22 cellular contexts compared by ENCODE assay signal in the genomic region with DNA sequence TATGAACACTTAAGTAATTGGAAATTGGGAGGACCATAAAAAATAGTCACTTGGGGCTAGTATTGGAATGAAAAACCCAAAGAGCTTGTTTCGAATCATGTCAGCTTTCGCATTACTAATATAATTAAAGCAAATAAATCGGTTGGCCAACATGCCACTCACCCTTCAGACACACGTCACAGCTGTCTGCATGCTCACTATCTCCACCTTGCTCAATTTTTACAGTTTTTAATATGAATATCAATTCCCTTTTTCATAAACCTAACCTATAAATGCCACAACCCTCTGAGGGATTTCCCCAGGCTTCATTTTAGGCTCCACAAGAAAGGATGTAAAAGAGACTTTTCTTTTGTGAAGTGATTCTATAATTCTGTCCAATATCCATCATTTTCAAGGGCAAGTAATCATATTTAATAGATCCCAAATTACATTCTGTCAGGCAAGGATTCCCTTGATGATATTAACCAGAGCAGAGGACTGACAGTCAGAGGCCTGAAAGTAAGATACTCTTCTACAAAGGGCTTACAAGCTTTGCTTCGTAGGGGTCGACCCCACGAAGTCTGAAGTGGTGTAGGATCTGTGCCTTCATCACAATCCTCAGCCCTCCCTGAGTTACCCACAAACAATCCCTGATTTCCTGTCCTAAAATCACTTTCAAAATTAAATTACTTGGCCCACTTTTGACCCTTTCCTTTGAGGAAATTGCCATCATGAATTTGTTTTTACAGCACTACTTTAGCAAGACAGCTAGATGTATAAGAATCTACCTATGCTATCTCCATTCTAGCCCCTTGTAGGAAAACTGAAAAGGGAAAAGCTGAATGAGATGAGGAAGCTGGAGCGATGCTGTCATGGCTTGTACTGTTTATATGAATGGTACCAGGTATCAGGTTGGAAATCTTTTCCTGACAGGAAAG. TPM values are rescaled to one million over a fixed set of nuclear protein-coding genes. Genes with fewer than 3 reads are reported as not detected.
A peak's percentile ranks its signal among the peaks of the same experiment; 100 is the strongest.
DNase-seq lines count a peak whose midpoint lies in the region; ATAC-seq, FAIRE-seq and TF ChIP-seq lines count a peak whose summit lies in the region.
"Had no signal": no experiment of that assay in that cellular context is flagged by ENCODE, and none has a peak within 500 bp of the region (broad histone marks: within the 10 kb centered on the region; RNA-seq: fewer than 3 reads in every experiment).

No MANE protein-coding gene starts in this region.

- no peak overlapping the region for H3K4me3 Mint-ChIP-seq in stimulated activated memory B cell treated with anti-CD40 and anti-IgM and Interleukin-4, amounts not matched to agents 10 μg/mL and 1 μg/mL and 100 μg/mL, for 72 hours
- H3K4me3 Mint-ChIP-seq in CD8-positive, alpha-beta memory T cell = no peak overlapping the region
- H3K4me3 Mint-ChIP-seq: CD4-positive, CD25-positive, alpha-beta regulatory T cell; T-helper 2 cell treated with Interferon-gamma antibody and Interleukin-4, amounts not matched to agents 5 μg/mL and 100 μg/mL, for 36 hours had no signal

- no peak for TF ChIP-seq RAD21 in K562 (CRISPR knock-in tag; conservative IDR thresholded peaks at IDR 0.05 in 1 of 2, IDR thresholded peaks at IDR 0.05 in 1 of 2)

- DNase-seq in NCI-H2227 (lab: John Stamatoyannopoulos, UW; ENCODE audit: unreplicated experiment) = peak; percentile 54
- no peak for DNase-seq in K562 (ENCODE audit: extremely low read depth in 1 of 4, low spot score in 3 of 4)
- no peak for DNase-seq in stimulated activated CD4-positive, alpha-beta T cell treated with anti-CD3 and anti-CD28 coated beads, Interleukin-2, amount 100 ng/mL, for 48 hours
- DNase-seq in CD8-positive, alpha-beta memory T cell = no peak
- no peak for DNase-seq in KG1 (lab: John Stamatoyannopoulos, UW)
- no peak for DNase-seq in mammary epithelial cell
- DNase-seq: ACHN; CD4-positive, CD25-positive, alpha-beta regulatory T cell; DMS53; Kasumi-1; MM.1S; NCI-H1105 treated with DMSO at 0.1 percent for 48 hours; NCI-H187; NCI-H748 treated with DMSO at 0.1 percent for 48 hours; PC-3; SJCRH30 had no signal

- H3K9ac ChIP-seq in K562 (ENCODE audit: insufficient read depth in 1 of 2, low read depth in 2 of 2, low read length in 2 of 2) (no peak overlapping the region), mammary epithelial cell (ENCODE audit: insufficient read depth, low read length) (no peak overlapping the region)

- H3K27ac Mint-ChIP-seq in stimulated activated memory B cell treated with anti-CD40 and anti-IgM and Interleukin-4, amounts not matched to agents 10 μg/mL and 1 μg/mL and 100 μg/mL, for 72 hours = no peak overlapping the region
- H3K27ac Mint-ChIP-seq in CD8-positive, alpha-beta memory T cell = no peak overlapping the region
- H3K27ac Mint-ChIP-seq: CD4-positive, CD25-positive, alpha-beta regulatory T cell; T-helper 2 cell treated with Interferon-gamma antibody and Interleukin-4, amounts not matched to agents 5 μg/mL and 100 μg/mL, for 36 hours had no signal

- no peaks in the 10 kb centered on the region for H3K27me3 Mint-ChIP-seq in stimulated activated memory B cell treated with anti-CD40 and anti-IgM and Interleukin-4, amounts not matched to agents 10 μg/mL and 1 μg/mL and 100 μg/mL, for 72 hours
- peaks cover 0 to 8% of the 10 kb centered on the region in 2 donors for H3K27me3 Mint-ChIP-seq in CD8-positive, alpha-beta memory T cell

- intact Hi-C loops in K562 (cut with micrococcal nuclease) = no loop called here
- intact Hi-C loops in mammary epithelial cell (cut with micrococcal nuclease) = no loop called here

- peak overlapping the region; percentile 59 for H2AFZ ChIP-seq in K562 (ENCODE audit: low read depth, low read length)
- H2AFZ ChIP-seq in mammary epithelial cell (ENCODE audit: low read depth, low read length) = no peak overlapping the region

- H3K27ac ChIP-seq in K562 (ENCODE audit: extremely low read depth, low read depth, low read length) (no peak overlapping the region), mammary epithelial cell (ENCODE audit: insufficient read depth, low read depth, low read length) (no peak overlapping the region)
- no peak overlapping the region for H3K27ac ChIP-seq in CD8-positive, alpha-beta memory T cell (ENCODE audit: low read depth, low read length)
- H3K27ac ChIP-seq: SJCRH30 had no signal

- H3K4me1 Mint-ChIP-seq in stimulated activated memory B cell treated with anti-CD40 and anti-IgM and Interleukin-4, amounts not matched to agents 10 μg/mL and 1 μg/mL and 100 μg/mL, for 72 hours = peaks cover 10% of the 10 kb centered on the region
- no peaks in the 10 kb centered on the region for H3K4me1 Mint-ChIP-seq in CD8-positive, alpha-beta memory T cell

- dilution Hi-C loops in mammary epithelial cell (cut with HindIII; ENCODE audit: low sequenced_read_pairs) = no loop called here

- 52% methylated on average over 8 of the region's 8 CpGs for WGBS in K562 (ENCODE audit: insufficient coverage, low coverage, missing lambda C conversion rate)
- WGBS in mammary epithelial cell (ENCODE audit: low coverage, missing lambda C conversion rate) = 80% methylated on average over 8 of the region's 8 CpGs

- CTCF ChIA-PET in K562 (lab: Yijun Ruan, JAX; ENCODE audit: low intra/inter-chr PET ratio) = no interaction called here
- CTCF ChIA-PET in CD8-positive, alpha-beta memory T cell (lab: Charles Lee) = no interaction called here
- CTCF ChIA-PET in mammary epithelial cell (lab: Charles Lee; ENCODE audit: low non-redundant PET) = no interaction called here

- H3K9me3 ChIP-seq in K562 (replicated peaks; ENCODE audit: control insufficient read depth, insufficient read depth, low read depth, low read length) (no peaks in the 10 kb centered on the region), mammary epithelial cell (replicated peaks; ENCODE audit: insufficient read depth, low read length) (no peaks in the 10 kb centered on the region)
- H3K9me3 ChIP-seq in CD8-positive, alpha-beta memory T cell (ENCODE audit: low read length) = no peaks in the 10 kb centered on the region
- H3K9me3 ChIP-seq: SJCRH30 had no signal

- H3K9me1 ChIP-seq in K562 (ENCODE audit: control insufficient read depth, insufficient read depth, low read length) = no peaks in the 10 kb centered on the region

- H3K4me1 ChIP-seq in K562 (replicated peaks in 1 of 2; ENCODE audit: control insufficient read depth in 2 of 2, insufficient read depth in 2 of 2, low read length in 2 of 2) (no peaks in the 10 kb centered on the region; a peak in 1 of 5 replicates), mammary epithelial cell (ENCODE audit: insufficient read depth, low read length) (no peaks in the 10 kb centered on the region)
- H3K4me1 ChIP-seq in CD8-positive, alpha-beta memory T cell (ENCODE audit: insufficient read depth, low read length) = no peaks in the 10 kb centered on the region
- H3K4me1 ChIP-seq: SJCRH30 had no signal

- H3K79me2 ChIP-seq in K562 (ENCODE audit: control insufficient read depth, insufficient read depth, low read length) (no peaks in the 10 kb centered on the region), mammary epithelial cell (ENCODE audit: insufficient read depth, low read length) (no peaks in the 10 kb centered on the region)

- no peaks in the 10 kb centered on the region for H3K27me3 ChIP-seq in K562 (ENCODE audit: control insufficient read depth in 2 of 2, insufficient read depth in 2 of 2, low read length in 2 of 2)
- H3K27me3 ChIP-seq in CD8-positive, alpha-beta memory T cell (ENCODE audit: insufficient read depth, low read length, poor library complexity, severe bottlenecking) = no peaks in the 10 kb centered on the region
- no peaks in the 10 kb centered on the region for H3K27me3 ChIP-seq in mammary epithelial cell (ENCODE audit: insufficient read depth, low read length)
- H3K27me3 ChIP-seq: SJCRH30 had no signal

- no peaks in the 10 kb centered on the region for H3K36me3 ChIP-seq in K562 (ENCODE audit: control insufficient read depth, insufficient read depth, low read length)
- H3K36me3 ChIP-seq in CD8-positive, alpha-beta memory T cell (ENCODE audit: insufficient read depth, low read length) = no peaks in the 10 kb centered on the region
- no peaks in the 10 kb centered on the region for H3K36me3 ChIP-seq in mammary epithelial cell (ENCODE audit: insufficient read depth, low read length)
- H3K36me3 ChIP-seq: SJCRH30 had no signal

- TF ChIP-seq POLR2A in K562 (conservative IDR thresholded peaks at IDR 0.05) = no peak

- in situ Hi-C loops in K562 (cut with MboI) (no loop called here), mammary epithelial cell (cut with MboI; ENCODE audit: low sequenced_read_pairs in 2 of 2) (no loop called here)

- no peaks in the 10 kb centered on the region for H4K20me1 ChIP-seq in K562 (replicated peaks; ENCODE audit: control insufficient read depth, insufficient read depth, low read length)
- no peaks in the 10 kb centered on the region for H4K20me1 ChIP-seq in mammary epithelial cell (ENCODE audit: insufficient read depth, low read length)

- no peak overlapping the region for H3K4me2 ChIP-seq in K562 (ENCODE audit: insufficient read depth, low read length)
- H3K4me2 ChIP-seq in mammary epithelial cell (ENCODE audit: insufficient read depth, low read depth, low read length) = no peak overlapping the region

- POLR2A ChIA-PET in K562 (lab: Yijun Ruan, JAX) = no interaction called here
- POLR2A ChIA-PET in CD8-positive, alpha-beta memory T cell (lab: Charles Lee) = no interaction called here

- no peak for FAIRE-seq in K562 (lab: Jason Lieb, UNC)
- FAIRE-seq: GM18507, H54 had no signal

- TF ChIP-seq CTCF in K562 (IDR thresholded peaks at IDR 0.05 in 2 of 3, conservative IDR thresholded peaks at IDR 0.05 in 1 of 3; ENCODE audit: insufficient read depth in 2 of 3, low read depth in 1 of 3, low read length in 3 of 3) (no peak), mammary epithelial cell (conservative IDR thresholded peaks at IDR 0.05 in 1 of 2, IDR thresholded peaks at IDR 0.05 in 1 of 2; ENCODE audit: extremely low read depth in 1 of 2, insufficient read depth in 1 of 2, low read depth in 1 of 2, low read length in 2 of 2) (no peak)

- TF ChIP-seq EP300 in K562 (IDR thresholded peaks at IDR 0.05; ENCODE audit: low read length) = no peak

- no peaks in the 10 kb centered on the region for H3K36me3 Mint-ChIP-seq in stimulated activated memory B cell treated with anti-CD40 and anti-IgM and Interleukin-4, amounts not matched to agents 10 μg/mL and 1 μg/mL and 100 μg/mL, for 72 hours
- H3K36me3 Mint-ChIP-seq in CD8-positive, alpha-beta memory T cell = peaks cover 0 to 2% (median 0%) of the 10 kb centered on the region in 3 donors
- H3K36me3 Mint-ChIP-seq: CD4-positive, CD25-positive, alpha-beta regulatory T cell had no signal

- no peak overlapping the region for H3K4me3 ChIP-seq in K562
- H3K4me3 ChIP-seq in CD8-positive, alpha-beta memory T cell (ENCODE audit: low read length) = no peak overlapping the region
- no peak overlapping the region for H3K4me3 ChIP-seq in mammary epithelial cell (replicated peaks in 1 of 3; ENCODE audit: insufficient read depth in 1 of 3, low read depth in 2 of 3, low read length in 3 of 3)
- H3K4me3 ChIP-seq: SJCRH30 had no signal

- BruUV-seq in K562 (replicated peaks; lab: Mats Ljungman, UMichigan) (no TSS peak), mammary epithelial cell (replicated peaks; lab: Mats Ljungman, UMichigan) (no TSS peak)

- ATAC-seq in GM18868 (IDR thresholded peaks at IDR 0.05; ENCODE audit: unreplicated experiment) = peak; percentile 65
- ATAC-seq in K562 = no peak
- peak; percentile 78 for ATAC-seq in stimulated activated memory B cell treated with anti-CD40 and anti-IgM and Interleukin-4, amounts not matched to agents 10 μg/mL and 1 μg/mL and 100 μg/mL, for 72 hours
- ATAC-seq: PC-3 had no signal

- H3K9me3 Mint-ChIP-seq in stimulated activated memory B cell treated with anti-CD40 and anti-IgM and Interleukin-4, amounts not matched to agents 10 μg/mL and 1 μg/mL and 100 μg/mL, for 72 hours = no peaks in the 10 kb centered on the region
- no peaks in the 10 kb centered on the region for H3K9me3 Mint-ChIP-seq in CD8-positive, alpha-beta memory T cell
- H3K9me3 Mint-ChIP-seq: T-helper 2 cell treated with Interferon-gamma antibody and Interleukin-4, amounts not matched to agents 5 μg/mL and 100 μg/mL, for 36 hours had no signal

RNA-seq across cellular contexts. Expression of gene NANOGP8, which starts 44.5 kb away (rescaled TPM):
- not detected in 2 replicates for total RNA-seq in K562 (2011; cell fraction: chromatin; rRNA removed; ENCODE audit: low replicate concordance)
- total RNA-seq in K562 (2011; cell fraction: nucleolus; rRNA removed) = not detected in 2 replicates
- total RNA-seq in K562 (2011; cell fraction: nucleoplasm; rRNA removed) = not detected in 2 replicates
- not detected in 2 replicates for total RNA-seq in K562 (2014; rRNA removed)
- not detected in 2 replicates for total RNA-seq in K562 (2014; rRNA removed; fragmentation: Illumina TruSeq; extraction: Trizol)
- total RNA-seq in K562 (2015; rRNA removed; fragmentation: Illumina TruSeq; extraction: Trizol) = not detected in 2 replicates
- not detected in 2 replicates for total RNA-seq in K562 (2021)
- not detected in 2 replicates for polyA plus RNA-seq in K562 (2011; rRNA removed)
- not detected in 2 replicates for polyA plus RNA-seq in K562 (2011; cell fraction: cytosol; rRNA removed)
- polyA plus RNA-seq in K562 (2011; cell fraction: nucleus; rRNA removed) = not detected in 2 replicates
- not detected in 2 replicates for polyA plus RNA-seq in K562 (2012)
- polyA plus RNA-seq in K562 (2014; fragmentation: Illumina TruSeq; extraction: Trizol) = not detected in 2 replicates
- not detected for polyA plus RNA-seq in K562 (2014; fragmentation: Nextera tagmentation; extraction: Ambion mirVana)
- polyA plus RNA-seq in K562 (2014; rRNA removed) = not detected in 2 replicates
- not detected in 2 replicates for polyA minus RNA-seq in K562 (2011; rRNA and poly(A)+ RNA removed)
- not detected in 2 replicates for polyA minus RNA-seq in K562 (2011; cell fraction: cytosol; rRNA and poly(A)+ RNA removed)
- polyA minus RNA-seq in K562 (2011; cell fraction: nucleus; rRNA and poly(A)+ RNA removed) = not detected in 2 replicates
- total RNA-seq in CD8-positive, alpha-beta memory T cell = not detected
- polyA plus RNA-seq in CD8-positive, alpha-beta memory T cell = not detected
- not detected for total RNA-seq in mammary epithelial cell
- polyA plus RNA-seq in mammary epithelial cell = not detected
- polyA minus RNA-seq in mammary epithelial cell = not detected
- total RNA-seq: CD4-positive, CD25-positive, alpha-beta regulatory T cell; NCI-H460; PC-3; SJCRH30 had no signal
- polyA plus RNA-seq: CD4-positive, CD25-positive, alpha-beta regulatory T cell had no signal

RNA-seq across cellular contexts. Expression of gene ZNF770, which starts 52.5 kb away (rescaled TPM):
- total RNA-seq in K562 (2011; cell fraction: chromatin; rRNA removed; ENCODE audit: low replicate concordance) = 24.6 and 62.7 TPM in 2 replicates
- 10.2 and 12.2 TPM in 2 replicates for total RNA-seq in K562 (2011; cell fraction: nucleolus; rRNA removed)
- total RNA-seq in K562 (2011; cell fraction: nucleoplasm; rRNA removed) = 20.5 and 33.6 TPM in 2 replicates
- 19.8 and 25.6 TPM in 2 replicates for total RNA-seq in K562 (2014; rRNA removed)
- total RNA-seq in K562 (2014; rRNA removed; fragmentation: Illumina TruSeq; extraction: Trizol) = 48.4 and 52.8 TPM in 2 replicates
- total RNA-seq in K562 (2015; rRNA removed; fragmentation: Illumina TruSeq; extraction: Trizol) = 35.6 and 40.3 TPM in 2 replicates
- total RNA-seq in K562 (2021) = 45.5 and 52.1 TPM in 2 replicates
- 48.1 and 50.8 TPM in 2 replicates for polyA plus RNA-seq in K562 (2011; rRNA removed)
- polyA plus RNA-seq in K562 (2011; cell fraction: cytosol; rRNA removed) = 7.2 and 16.9 TPM in 2 replicates
- 13.6 and 18.5 TPM in 2 replicates for polyA plus RNA-seq in K562 (2011; cell fraction: nucleus; rRNA removed)
- 15.7 and 17.7 TPM in 2 replicates for polyA plus RNA-seq in K562 (2012)
- 33.8 and 40.9 TPM in 2 replicates for polyA plus RNA-seq in K562 (2014; fragmentation: Illumina TruSeq; extraction: Trizol)
- polyA plus RNA-seq in K562 (2014; fragmentation: Nextera tagmentation; extraction: Ambion mirVana) = 1 to 10 TPM; 3.4 to 5.2 TPM
- 20.5 and 24.6 TPM in 2 replicates for polyA plus RNA-seq in K562 (2014; rRNA removed)
- polyA minus RNA-seq in K562 (2011; rRNA and poly(A)+ RNA removed) = 130 and 160 TPM in 2 replicates
- 30.0 and 37.1 TPM in 2 replicates for polyA minus RNA-seq in K562 (2011; cell fraction: cytosol; rRNA and poly(A)+ RNA removed)
- 15.2 and 27.8 TPM in 2 replicates for polyA minus RNA-seq in K562 (2011; cell fraction: nucleus; rRNA and poly(A)+ RNA removed)
- 10 to 100 TPM; 63.6 to 68.0 TPM for total RNA-seq in CD8-positive, alpha-beta memory T cell
- polyA plus RNA-seq in CD8-positive, alpha-beta memory T cell = 112 TPM
- 10 to 100 TPM; 41.7 to 45.3 TPM for total RNA-seq in mammary epithelial cell
- 14.2 TPM for polyA plus RNA-seq in mammary epithelial cell
- polyA minus RNA-seq in mammary epithelial cell = 8.1 TPM
